9 cellular contexts compared by ENCODE assay signal in genomic region chrX:57453901-57454300, GRCh38.
DNase-seq lines count a peak whose midpoint lies in the region; ATAC-seq, FAIRE-seq and TF ChIP-seq lines count a peak whose summit lies in the region.
"Had no signal": no experiment of that assay in that cellular context is flagged by ENCODE, and none has a peak within 500 bp of the region (broad histone marks: within the 10 kb centered on the region; RNA-seq: fewer than 3 reads in every experiment).

No MANE protein-coding gene starts in this region.

- H3K4me1 ChIP-seq in heart left ventricle (no peaks in the 10 kb centered on the region), HAP-1 (no peaks in the 10 kb centered on the region), mesendoderm (ENCODE audit: control insufficient read depth, low read depth, low read length) (no peaks in the 10 kb centered on the region)
- H3K4me1 ChIP-seq: parathyroid adenoma had no signal

- intact Hi-C loops in heart left ventricle (cut with DNase I) (loop anchor here in 8 of 10 donors (2.0 to 10.0 kb wide), 6 partner anchors 289 to 659 kb away; no protein-coding TSS in a partner anchor), Right ventricle myocardium inferior (cut with DNase I) (no loop called here)

- H3K9ac ChIP-seq in mesendoderm (ENCODE audit: low read length): no peak overlapping the region
- H3K9ac ChIP-seq: parathyroid adenoma had no signal

- H3K9me3 ChIP-seq in heart left ventricle: peaks cover 0 to 5% (median 0%) of the 10 kb centered on the region in 12 donors
- no peaks in the 10 kb centered on the region for H3K9me3 ChIP-seq in HAP-1

- H3K27me3 ChIP-seq in heart left ventricle (no peaks in the 10 kb centered on the region), HAP-1 (ENCODE audit: low read depth) (no peaks in the 10 kb centered on the region), brain microvascular endothelial cell (replicated peaks) (no peaks in the 10 kb centered on the region), mesendoderm (ENCODE audit: insufficient read depth, low read length, poor library complexity) (no peaks in the 10 kb centered on the region)

- DNase-seq in heart left ventricle (no peak), Right ventricle myocardium inferior (ENCODE audit: missing footprints) (no peak), HAP-1 (ENCODE audit: low spot score in 2 of 2) (peak; percentile 44 to 47), NCI-H748 treated with DMSO at 0.1 percent for 48 hours (lab: John Stamatoyannopoulos, UW) (peak; percentile 13), brain microvascular endothelial cell (no peak), mesendoderm (peak; percentile 65), D721Med (ENCODE audit: insufficient read length, low spot score) (no peak)

- in situ Hi-C loops in HAP-1 (cut with MboI; ENCODE audit: low sequenced_read_pairs) (no loop called here), brain microvascular endothelial cell (cut with HindIII; ENCODE audit: low pct_ligation_motif_present, low sequenced_read_pairs) (no loop called here)

- no peak overlapping the region for H3K4ac ChIP-seq in mesendoderm (ENCODE audit: low read depth, low read length)

- H3K4me2 ChIP-seq in mesendoderm (ENCODE audit: low read length): no peak overlapping the region

- no peak for FAIRE-seq in D721Med (lab: Jason Lieb, UNC)

- peak; percentile 16 to 51 (median 38) for TF ChIP-seq CTCF in heart left ventricle (IDR thresholded peaks at IDR 0.05)
- TF ChIP-seq CTCF in brain microvascular endothelial cell (IDR thresholded peaks at IDR 0.05; ENCODE audit: low read depth, low read length, missing control alignments): peak; percentile 13
- TF ChIP-seq CTCF in D721Med (IDR thresholded peaks at IDR 0.05; ENCODE audit: insufficient read depth, missing control alignments): no peak

- H2BK120ac ChIP-seq in mesendoderm (ENCODE audit: low read depth, low read length): no peak overlapping the region

- no peak overlapping the region for H3K23ac ChIP-seq in mesendoderm (ENCODE audit: low read length)

- H3K79me2 ChIP-seq in mesendoderm (ENCODE audit: control insufficient read depth, insufficient read depth, low read length): no peaks in the 10 kb centered on the region
- H3K79me2 ChIP-seq: parathyroid adenoma had no signal

- H3K36me3 ChIP-seq in heart left ventricle (no peaks in the 10 kb centered on the region), HAP-1 (replicated peaks) (no peaks in the 10 kb centered on the region), brain microvascular endothelial cell (replicated peaks) (no peaks in the 10 kb centered on the region), mesendoderm (ENCODE audit: control insufficient read depth, insufficient read depth, low read length) (no peaks in the 10 kb centered on the region)

- ATAC-seq in heart left ventricle: peak in 1 of 4 donors; percentile 33
- ATAC-seq in Right ventricle myocardium inferior: no peak
- ATAC-seq in GM21423 (IDR thresholded peaks at IDR 0.05; ENCODE audit: unreplicated experiment): no peak

- no peak overlapping the region for H2AK5ac ChIP-seq in mesendoderm (ENCODE audit: low read length)

- H3K18ac ChIP-seq in mesendoderm (ENCODE audit: low read length): no peak overlapping the region

- H4K5ac ChIP-seq in mesendoderm (ENCODE audit: low read length): no peak overlapping the region

- no peaks in the 10 kb centered on the region for H3K79me1 ChIP-seq in mesendoderm (ENCODE audit: low read length)

- H2BK15ac ChIP-seq in mesendoderm (replicated peaks; ENCODE audit: low read depth): no peak overlapping the region

- TF ChIP-seq POLR2A in heart left ventricle (IDR thresholded peaks at IDR 0.05): no peak

- H3K27ac ChIP-seq in heart left ventricle (no peak overlapping the region), brain microvascular endothelial cell (no peak overlapping the region), mesendoderm (ENCODE audit: low read depth, low read length) (no peak overlapping the region)
- H3K27ac ChIP-seq: parathyroid adenoma had no signal

- 18 to 39% (median 33%) methylated on average over 3 to 4 of the region's 4 CpGs for WGBS in heart left ventricle, 4 donors
- no CpG with 5 or more reads among the region's 4 CpGs for WGBS in mesendoderm (ENCODE audit: extremely low coverage, insufficient coverage, low lambda C conversion rate)

- H3K4me3 ChIP-seq in heart left ventricle (no peak overlapping the region), HAP-1 (no peak overlapping the region), brain microvascular endothelial cell (ENCODE audit: low read depth, low read length) (no peak overlapping the region), mesendoderm (ENCODE audit: low read length) (no peak overlapping the region)

- no peak overlapping the region for H3K56ac ChIP-seq in mesendoderm (ENCODE audit: low read length)

- no peak overlapping the region for H4K8ac ChIP-seq in mesendoderm (ENCODE audit: low read depth, low read length)

- H2BK5ac ChIP-seq in mesendoderm (ENCODE audit: low read length): no peak overlapping the region

Comparison
In these comparisons a context has a peak if more than half of its experiments do, and no peak if none do; other contexts are left out.
1. DNase-seq: peak in HAP-1 (2 of 2), NCI-H748 treated with DMSO at 0.1 percent for 48 hours (single experiment) and mesendoderm (single experiment); none in heart left ventricle (0 of 5), Right ventricle myocardium inferior (single experiment), brain microvascular endothelial cell (single experiment) and D721Med (single experiment).